Comparison of ENCODE assay signal across 22 cellular contexts in genomic region chr3:9467451-9467850, GRCh38.
DNase-seq lines count a peak whose midpoint lies in the region; ATAC-seq, FAIRE-seq and TF ChIP-seq lines count a peak whose summit lies in the region.
"Had no signal": no experiment of that assay in that cellular context is flagged by ENCODE, and none has a peak within 500 bp of the region (broad histone marks: within the 10 kb centered on the region; RNA-seq: fewer than 3 reads in every experiment).

No MANE protein-coding gene starts in this region.

- POLR2A ChIA-PET in HepG2 (lab: Yijun Ruan, JAX) = no interaction called here
- POLR2A ChIA-PET in activated CD8-positive, alpha-beta T cell treated with anti-CD3 and anti-CD28 coated beads for 36 hours (lab: Charles Lee) = no interaction called here

- no peak for TF ChIP-seq RAD21 in HepG2 (CRISPR knock-in tag; IDR thresholded peaks at IDR 0.05)

- WGBS in HepG2 (ENCODE audit: low lambda C conversion rate) = 98% methylated on average over 3 of the region's 3 CpGs
- WGBS in right lobe of liver (ENCODE audit: insufficient coverage, low coverage, low lambda C conversion rate, missing lambda C conversion rate) = 87% methylated on average over 3 of the region's 3 CpGs

- no TSS peak for BruUV-seq in HepG2 (replicated peaks; lab: Mats Ljungman, UMichigan)

- H3K9me3 Mint-ChIP-seq in activated CD8-positive, alpha-beta T cell treated with anti-CD3 and anti-CD28 coated beads for 36 hours = no peaks in the 10 kb centered on the region
- no peaks in the 10 kb centered on the region for H3K9me3 Mint-ChIP-seq in endothelial cell (ENCODE audit: unreplicated experiment)
- H3K9me3 Mint-ChIP-seq: T-cell had no signal

- no peak for TF ChIP-seq EP300 in HepG2 (IDR thresholded peaks at IDR 0.05; ENCODE audit: low read depth in 2 of 2, low read length in 2 of 2)
- no peak for TF ChIP-seq EP300 in HepG2 (CRISPR knock-in tag; IDR thresholded peaks at IDR 0.05; ENCODE audit: borderline replicate concordance)

- ATAC-seq in HepG2 (peak; percentile 17; the same call in 2 of the 3 replicates), right lobe of liver (no peak), GM21723 (IDR thresholded peaks at IDR 0.05; ENCODE audit: unreplicated experiment) (no peak)
- peak; percentile 62 for ATAC-seq in activated CD8-positive, alpha-beta T cell treated with anti-CD3 and anti-CD28 coated beads for 36 hours
- ATAC-seq: lower lobe of right lung, T-cell had no signal

- H3K27ac ChIP-seq in HepG2 (ENCODE audit: extremely low read length, insufficient read depth, low read length) = no peak overlapping the region
- no peak overlapping the region for H3K27ac ChIP-seq in right lobe of liver
- H3K27ac ChIP-seq: lower lobe of right lung, testis had no signal

- H2AFZ ChIP-seq in HepG2 (ENCODE audit: low read length) = no peak overlapping the region

- intact Hi-C loops in HepG2 (cut with micrococcal nuclease; ENCODE audit: unreplicated experiment) = no loop called here
- intact Hi-C loops in right lobe of liver (cut with DNase I) = no loop called here
- intact Hi-C loops in activated CD8-positive, alpha-beta T cell treated with anti-CD3 and anti-CD28 coated beads for 36 hours (cut with micrococcal nuclease) = no loop called here

- no peak for DNase-seq in HepG2 (ENCODE audit: low spot score)
- DNase-seq in right lobe of liver = no peak
- DNase-seq in activated CD8-positive, alpha-beta T cell treated with anti-CD3 and anti-CD28 coated beads for 36 hours = no peak
- no peak for DNase-seq in endothelial cell (ENCODE audit: low spot score)
- DNase-seq in MV-4-11 (lab: John Stamatoyannopoulos, UW) = no peak
- DNase-seq in pons (ENCODE audit: low spot score) = no peak
- no peak for DNase-seq in DMS79 treated with DMSO at 0.1 percent for 48 hours (lab: John Stamatoyannopoulos, UW)
- DNase-seq: activated CD4-positive, CD25-positive, alpha-beta regulatory T cell; activated T-cell treated with anti-CD3 and anti-CD28 coated beads for 4 hours; amygdala; central memory CD4-positive, alpha-beta T cell; effector memory CD4-positive, alpha-beta T cell; Karpas-422; lower lobe of right lung; NCI-H2171 treated with DMSO at 0.1 percent for 48 hours; SHP77; stimulated activated CD4-positive, alpha-beta T cell treated with anti-CD3 and anti-CD28 coated beads, Interleukin-4, amount 100 ng/mL, for 24 hours; T-cell; testis had no signal

- TF ChIP-seq CTCF in HepG2 (CRISPR knock-in tag; IDR thresholded peaks at IDR 0.05) (no peak), right lobe of liver (IDR thresholded peaks at IDR 0.05) (no peak), endothelial cell (IDR thresholded peaks at IDR 0.05; ENCODE audit: unreplicated experiment) (no peak)
- no peak for TF ChIP-seq CTCF in activated CD8-positive, alpha-beta T cell treated with anti-CD3 and anti-CD28 coated beads for 36 hours (IDR thresholded peaks at IDR 0.05)

- TF ChIP-seq POLR2A in HepG2 (IDR thresholded peaks at IDR 0.05; ENCODE audit: insufficient read depth in 1 of 2, low read depth in 2 of 2, low read length in 2 of 2) (no peak), right lobe of liver (IDR thresholded peaks at IDR 0.05) (no peak)

- no peak for FAIRE-seq in HepG2 (lab: Jason Lieb, UNC)

- H3K36me3 Mint-ChIP-seq in activated CD8-positive, alpha-beta T cell treated with anti-CD3 and anti-CD28 coated beads for 36 hours (ENCODE audit: low read depth) = peaks cover 58% of the 10 kb centered on the region
- peaks cover 51% of the 10 kb centered on the region for H3K36me3 Mint-ChIP-seq in endothelial cell (ENCODE audit: low read depth, unreplicated experiment)

- H3K27ac Mint-ChIP-seq in activated CD8-positive, alpha-beta T cell treated with anti-CD3 and anti-CD28 coated beads for 36 hours = peak overlapping the region; percentile 43
- peak overlapping the region; percentile 27 for H3K27ac Mint-ChIP-seq in endothelial cell (ENCODE audit: unreplicated experiment)
- H3K27ac Mint-ChIP-seq: progenitor cell of endocrine pancreas had no signal

- peaks cover 3% of the 10 kb centered on the region for H3K79me2 ChIP-seq in HepG2 (ENCODE audit: insufficient read depth, low read length)

- H3K9me3 ChIP-seq in HepG2 (ENCODE audit: low read length) (no peaks in the 10 kb centered on the region), right lobe of liver (no peaks in the 10 kb centered on the region)
- H3K9me3 ChIP-seq: lower lobe of right lung, testis had no signal

- H3K36me3 ChIP-seq in HepG2 (replicated peaks in 1 of 2; ENCODE audit: control insufficient read depth in 1 of 2, insufficient read depth in 2 of 2, low read length in 2 of 2) = peaks cover 47 to 87% of the 10 kb centered on the region in 2 experiments
- H3K36me3 ChIP-seq in right lobe of liver = peaks cover 17 to 100% (median 55%) of the 10 kb centered on the region in 4 donors

- no peak overlapping the region for H3K9ac ChIP-seq in HepG2 (ENCODE audit: insufficient read depth, low read depth, low read length)

- no peak overlapping the region for H3K4me3 Mint-ChIP-seq in activated CD8-positive, alpha-beta T cell treated with anti-CD3 and anti-CD28 coated beads for 36 hours
- peak overlapping the region; percentile 17 for H3K4me3 Mint-ChIP-seq in endothelial cell (ENCODE audit: unreplicated experiment)
- H3K4me3 Mint-ChIP-seq: T-cell had no signal

- no peaks in the 10 kb centered on the region for H3K27me3 ChIP-seq in HepG2 (ENCODE audit: control insufficient read depth in 1 of 2, insufficient read depth in 2 of 2, low read length in 2 of 2)
- no peaks in the 10 kb centered on the region for H3K27me3 ChIP-seq in right lobe of liver
- H3K27me3 ChIP-seq: testis had no signal

- H3K4me1 ChIP-seq in HepG2 (ENCODE audit: insufficient read depth, low read length) (no peaks in the 10 kb centered on the region), right lobe of liver (no peaks in the 10 kb centered on the region)
- H3K4me1 ChIP-seq: lower lobe of right lung, testis had no signal

- H4K20me1 ChIP-seq in HepG2 (ENCODE audit: insufficient read depth, low read length) = no peaks in the 10 kb centered on the region; the same call in 1 of the 2 replicates

- CTCF ChIA-PET in HepG2 (lab: Yijun Ruan, JAX; ENCODE audit: low intra/inter-chr PET ratio, low total read pairs) = no interaction called here
- CTCF ChIA-PET in activated CD8-positive, alpha-beta T cell treated with anti-CD3 and anti-CD28 coated beads for 36 hours (lab: Charles Lee) = no interaction called here

- no peak overlapping the region for H3K4me3 ChIP-seq in HepG2 (replicated peaks in 1 of 3; ENCODE audit: insufficient read depth in 1 of 3, low read depth in 2 of 3, low read length in 3 of 3)
- H3K4me3 ChIP-seq in right lobe of liver = no peak overlapping the region
- H3K4me3 ChIP-seq: lower lobe of right lung, skin epidermis, testis had no signal

- in situ Hi-C loops in HepG2 (cut with HindIII; ENCODE audit: extremely low pct_ligation_motif_present, low pct_unique_long_range_greater_than_20kb) = no loop called here

- no peaks in the 10 kb centered on the region for H3K27me3 Mint-ChIP-seq in activated CD8-positive, alpha-beta T cell treated with anti-CD3 and anti-CD28 coated beads for 36 hours
- H3K27me3 Mint-ChIP-seq in endothelial cell (ENCODE audit: unreplicated experiment) = peaks cover 8% of the 10 kb centered on the region
- H3K27me3 Mint-ChIP-seq: progenitor cell of endocrine pancreas, T-cell had no signal

- peaks cover 15% of the 10 kb centered on the region for H3K4me1 Mint-ChIP-seq in activated CD8-positive, alpha-beta T cell treated with anti-CD3 and anti-CD28 coated beads for 36 hours (ENCODE audit: low read depth)
- H3K4me1 Mint-ChIP-seq in endothelial cell (ENCODE audit: unreplicated experiment) = no peaks in the 10 kb centered on the region

- no peak overlapping the region for H3K4me2 ChIP-seq in HepG2 (ENCODE audit: low read depth, low read length)

TF ChIP-seq in HepG2, 621 proteins besides CTCF, POLR2A, EP300 and RAD21:
- TF ChIP-seq RBM22 (optimal IDR thresholded peaks at IDR 0.05; ENCODE audit: low read length) (peak; percentile 98), AKAP8 (CRISPR knock-in tag; IDR thresholded peaks at IDR 0.05) (no peak)

Comparison
In these comparisons a context has a peak if more than half of its experiments do, and no peak if none do; other contexts are left out.
1. ATAC-seq: peak in HepG2 (single experiment) and activated CD8-positive, alpha-beta T cell treated with anti-CD3 and anti-CD28 coated beads for 36 hours (single experiment); none in right lobe of liver (0 of 4) and GM21723 (single experiment).